ENCODE assay signal across 28 cellular contexts in genomic region chr18:77668219-77668618, GRCh38.
"Had no signal": no experiment of that assay in that cellular context is flagged by ENCODE, and none has a peak within 500 bp of the region (broad histone marks: within the 10 kb centered on the region; RNA-seq: fewer than 3 reads in every experiment).

No MANE protein-coding gene starts in this region.

- H3K9me3 Mint-ChIP-seq: dendritic cell treated with granulocyte-macrophage colony-stimulating factor and Interleukin-4, amounts not matched to agents 40 ng/mL and 50 ng/mL, for 4 days; endodermal cell; memory B cell; mesothelial cell of epicardium; natural killer cell treated with Interleukin-12 subunit alpha and Interleukin-12 subunit beta and Interleukin-15 and Interleukin-18, amount 100 ng/mL, for 72 hours; stimulated activated effector memory CD8-positive, alpha-beta T cell treated with anti-CD3 and anti-CD28 coated beads, Interleukin-12 subunit alpha, Interleukin-12 subunit beta, amount 100 ng/mL, for 72 hours had no signal

- ATAC-seq: foreskin keratinocyte; gastroesophageal sphincter; heart left ventricle; left lobe of liver; mucosa of descending colon; natural killer cell treated with Interleukin-12 subunit alpha and Interleukin-12 subunit beta and Interleukin-15 and Interleukin-18, amount 100 ng/mL, for 72 hours; stimulated activated effector memory CD8-positive, alpha-beta T cell treated with anti-CD3 and anti-CD28 coated beads, Interleukin-12 subunit alpha, Interleukin-12 subunit beta, amount 100 ng/mL, for 72 hours had no signal

- H3K36me3 ChIP-seq: esophagus muscularis mucosa, gastroesophageal sphincter, heart left ventricle, prostate gland, right atrium auricular region, sigmoid colon, stomach, thyroid gland had no signal

- H3K27ac Mint-ChIP-seq: dendritic cell treated with granulocyte-macrophage colony-stimulating factor and Interleukin-4, amounts not matched to agents 40 ng/mL and 50 ng/mL, for 4 days; endodermal cell; memory B cell; mesothelial cell of epicardium; naive B cell; natural killer cell treated with Interleukin-12 subunit alpha and Interleukin-12 subunit beta and Interleukin-15 and Interleukin-18, amount 100 ng/mL, for 72 hours; stimulated activated effector memory CD8-positive, alpha-beta T cell treated with anti-CD3 and anti-CD28 coated beads, Interleukin-12 subunit alpha, Interleukin-12 subunit beta, amount 100 ng/mL, for 72 hours had no signal

- H3K4me1 Mint-ChIP-seq: memory B cell; mesothelial cell of epicardium; naive B cell; stimulated activated effector memory CD8-positive, alpha-beta T cell treated with anti-CD3 and anti-CD28 coated beads, Interleukin-12 subunit alpha, Interleukin-12 subunit beta, amount 100 ng/mL, for 72 hours had no signal

- H3K9me3 ChIP-seq: esophagus muscularis mucosa, gastroesophageal sphincter, heart left ventricle, mucosa of descending colon, prostate gland, right atrium auricular region, sigmoid colon, stomach, thyroid gland had no signal

- H3K36me3 Mint-ChIP-seq: memory B cell; mesothelial cell of epicardium; naive B cell; natural killer cell treated with Interleukin-12 subunit alpha and Interleukin-12 subunit beta and Interleukin-15 and Interleukin-18, amount 100 ng/mL, for 72 hours; stimulated activated effector memory CD8-positive, alpha-beta T cell treated with anti-CD3 and anti-CD28 coated beads, Interleukin-12 subunit alpha, Interleukin-12 subunit beta, amount 100 ng/mL, for 72 hours had no signal

- H3K4me3 ChIP-seq: esophagus muscularis mucosa, gastroesophageal sphincter, heart left ventricle, hepatocyte, lung, mucosa of descending colon, prostate gland, right atrium auricular region, sigmoid colon, stomach, thyroid gland had no signal

- H3K27me3 ChIP-seq: foreskin keratinocyte, hepatocyte, right atrium auricular region, thyroid gland had no signal

- H3K27ac ChIP-seq: esophagus muscularis mucosa, foreskin keratinocyte, gastroesophageal sphincter, heart left ventricle, hepatocyte, parathyroid adenoma, prostate gland, right atrium auricular region, sigmoid colon, stomach, thyroid gland had no signal

- H3K4me1 ChIP-seq: foreskin keratinocyte, gastroesophageal sphincter, heart left ventricle, parathyroid adenoma, prostate gland, right atrium auricular region, sigmoid colon, thyroid gland had no signal

- H3K4me3 Mint-ChIP-seq: dendritic cell treated with granulocyte-macrophage colony-stimulating factor and Interleukin-4, amounts not matched to agents 40 ng/mL and 50 ng/mL, for 4 days; endodermal cell; memory B cell; mesothelial cell of epicardium; naive B cell; natural killer cell treated with Interleukin-12 subunit alpha and Interleukin-12 subunit beta and Interleukin-15 and Interleukin-18, amount 100 ng/mL, for 72 hours; neural crest cell; stimulated activated effector memory CD8-positive, alpha-beta T cell treated with anti-CD3 and anti-CD28 coated beads, Interleukin-12 subunit alpha, Interleukin-12 subunit beta, amount 100 ng/mL, for 72 hours had no signal

- DNase-seq: effector CD8-positive, alpha-beta T cell; endodermal cell; foreskin keratinocyte; heart left ventricle; kidney; mucosa of descending colon; naive B cell; sigmoid colon; stimulated activated CD4-positive, alpha-beta T cell treated with anti-CD3 and anti-CD28 coated beads, Interleukin-2, amount 100 ng/mL, for 24 hours; stimulated activated CD4-positive, alpha-beta T cell treated with anti-CD3 and anti-CD28 coated beads, Interleukin-4, amount 100 ng/mL, for 24 hours; stimulated activated naive CD4-positive, alpha-beta T cell treated with Interleukin-2 at 50 U/mL for 16 hours; stomach; thyroid gland; trophoblast cell had no signal
